Comparison of ENCODE assay signal across 8 cellular contexts in the genomic region with DNA sequence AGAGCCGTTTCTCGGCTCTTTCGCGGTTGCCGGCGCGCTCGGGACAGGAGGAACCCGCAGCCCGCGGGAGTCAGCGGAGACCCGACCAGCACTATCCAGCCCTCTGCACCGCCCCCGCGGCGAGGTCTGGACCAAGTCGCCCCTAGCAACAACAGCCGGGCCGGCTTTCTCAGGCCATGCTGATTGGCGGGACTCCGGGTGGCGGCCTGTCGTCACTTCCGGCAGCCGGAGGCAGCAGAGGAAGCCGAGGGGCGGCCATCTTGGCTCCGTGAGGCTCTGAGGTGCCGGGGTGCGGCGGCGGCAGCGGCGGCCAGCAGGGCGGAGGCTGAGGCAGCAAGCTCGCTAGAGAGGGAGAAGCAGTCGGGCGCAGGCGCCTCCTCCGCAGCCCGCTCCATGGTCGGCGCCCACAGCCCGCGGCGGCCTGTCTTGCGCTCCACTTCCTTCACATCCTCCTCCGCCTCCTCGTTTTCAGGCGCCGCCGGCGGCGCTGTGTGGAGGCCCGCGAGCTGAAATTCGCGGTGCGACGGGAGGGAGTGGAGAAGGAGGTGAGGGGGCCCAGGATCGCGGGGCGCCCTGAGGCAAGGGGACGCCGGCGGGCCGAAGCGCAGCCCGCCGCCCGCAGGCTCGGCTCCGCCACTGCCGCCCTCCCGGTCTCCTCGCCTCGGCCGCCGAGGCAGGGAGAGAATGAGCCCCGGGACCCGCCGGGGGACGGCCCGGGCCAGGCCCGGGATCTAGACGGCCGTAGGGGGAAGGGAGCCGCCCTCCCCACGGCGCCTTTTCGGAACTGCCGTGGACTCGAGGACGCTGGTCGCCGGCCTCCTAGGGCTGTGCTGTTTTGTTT.
DNase-seq lines count a peak whose midpoint lies in the region; ATAC-seq and TF ChIP-seq lines count a peak whose summit lies in the region.

A gene (plus strand): TSS at position 263 of the 841 bp plus-strand sequence. CDS start 615 bp downstream, outside the sequence.

- H3K27ac ChIP-seq in MM.1S (ENCODE audit: low read length) = peak within 1 kb of the TSS; percentile 83

- DNase-seq in GDM1 (lab: John Stamatoyannopoulos, UW) = peak; percentile 94
- DNase-seq in HCEC 1CT = peak; percentile 96
- peak; percentile 91 for DNase-seq in MM.1S
- DNase-seq in SIG-M5 (lab: John Stamatoyannopoulos, UW) = peak; percentile 38
- DNase-seq in activated gamma-delta T cell (lab: John Stamatoyannopoulos, UW) = peak; percentile 96
- peak; percentile 92 for DNase-seq in fibroblast of the conjunctiva (ENCODE audit: low read depth)
- peak; percentile 97 for DNase-seq in nephron progenitor cell
- DNase-seq in stimulated activated naive CD8-positive, alpha-beta T cell treated with anti-CD3 and anti-CD28 coated beads, Interleukin-15, amount 100 ng/mL, for 72 hours = peak; percentile 96 to 97

- peak within 1 kb of the TSS; percentile 82 for H3K4me3 ChIP-seq in MM.1S (ENCODE audit: low read length)

- H3F3A ChIP-seq in MM.1S (ENCODE audit: insufficient read depth, low read length) = 0 out of 2 replicates have a peak, but pooled peaks cover 3% of the 10 kb centered on the region

- peaks cover 33% of the 10 kb centered on the region for H3K27me3 Mint-ChIP-seq in nephron progenitor cell (ENCODE audit: low read depth, poor library complexity)
- H3K27me3 Mint-ChIP-seq in stimulated activated naive CD8-positive, alpha-beta T cell treated with anti-CD3 and anti-CD28 coated beads, Interleukin-15, amount 100 ng/mL, for 72 hours = peaks cover 18% of the 10 kb centered on the region

- H3K4me1 Mint-ChIP-seq in nephron progenitor cell = peaks cover 44% of the 10 kb centered on the region
- H3K4me1 Mint-ChIP-seq in stimulated activated naive CD8-positive, alpha-beta T cell treated with anti-CD3 and anti-CD28 coated beads, Interleukin-15, amount 100 ng/mL, for 72 hours = peaks cover 55% of the 10 kb centered on the region

- no peaks in the 10 kb centered on the region for H3K36me3 ChIP-seq in MM.1S (replicated peaks; ENCODE audit: insufficient read depth, low read length)

- H4K20me1 ChIP-seq in MM.1S (ENCODE audit: insufficient read depth, low read length) = 0 out of 2 replicates have a peak, but pooled peaks cover 4% of the 10 kb centered on the region

- H3K9me3 ChIP-seq in MM.1S (replicated peaks; ENCODE audit: insufficient read depth, low read length) = no peaks in the 10 kb centered on the region

- peak within 1 kb of the TSS; percentile 99 for H3K27ac Mint-ChIP-seq in nephron progenitor cell
- H3K27ac Mint-ChIP-seq in stimulated activated naive CD8-positive, alpha-beta T cell treated with anti-CD3 and anti-CD28 coated beads, Interleukin-15, amount 100 ng/mL, for 72 hours = peak within 1 kb of the TSS; percentile 94 to 97

- peaks cover 14% of the 10 kb centered on the region for H3K9me3 Mint-ChIP-seq in nephron progenitor cell
- no peaks in the 10 kb centered on the region for H3K9me3 Mint-ChIP-seq in stimulated activated naive CD8-positive, alpha-beta T cell treated with anti-CD3 and anti-CD28 coated beads, Interleukin-15, amount 100 ng/mL, for 72 hours

- H3K9me2 ChIP-seq in MM.1S (replicated peaks; ENCODE audit: insufficient read depth, low read length) = no peaks in the 10 kb centered on the region

- H3K27me3 ChIP-seq in MM.1S (replicated peaks; ENCODE audit: insufficient read depth, low read length) = no peaks in the 10 kb centered on the region

- H3K4me3 Mint-ChIP-seq in nephron progenitor cell = peak within 1 kb of the TSS; percentile 98
- H3K4me3 Mint-ChIP-seq in stimulated activated naive CD8-positive, alpha-beta T cell treated with anti-CD3 and anti-CD28 coated beads, Interleukin-15, amount 100 ng/mL, for 72 hours = peak within 1 kb of the TSS; percentile 98

- H3K4me1 ChIP-seq in MM.1S (ENCODE audit: low read length) = no peaks in the 10 kb centered on the region

- peaks cover 18% of the 10 kb centered on the region for H3K36me3 Mint-ChIP-seq in nephron progenitor cell (ENCODE audit: low read depth)

- peak; percentile 96 for ATAC-seq in stimulated activated naive CD8-positive, alpha-beta T cell treated with anti-CD3 and anti-CD28 coated beads, Interleukin-15, amount 100 ng/mL, for 72 hours

- TF ChIP-seq CTCF in MM.1S (IDR thresholded peaks at IDR 0.05; ENCODE audit: low read length) (no peak), nephron progenitor cell (IDR thresholded peaks at IDR 0.05) (no peak)

- peak within 1 kb of the TSS; percentile 82 for H3K9ac ChIP-seq in MM.1S (ENCODE audit: low read length)

- H2AFZ ChIP-seq in MM.1S (ENCODE audit: low read length) = peak within 1 kb of the TSS; percentile 72

- peak within 1 kb of the TSS; percentile 90 for H3K4me2 ChIP-seq in MM.1S (ENCODE audit: low read depth, low read length)

- peaks cover 47% of the 10 kb centered on the region for H3K79me2 ChIP-seq in MM.1S (ENCODE audit: low read length)

Comparison
In these comparisons a context has a peak if more than half of its experiments do, and no peak if none do; other contexts are left out.
1. Peak in every context shown above with its lines: DNase-seq, ATAC-seq, H3K4me3 ChIP-seq and H3K27ac ChIP-seq.
2. DNase-seq: peak in every context shown above with its lines; median percentile 97 in nephron progenitor cell; 96 in stimulated activated naive CD8-positive, alpha-beta T cell treated with anti-CD3 and anti-CD28 coated beads, Interleukin-15, amount 100 ng/mL, for 72 hours; 96 in HCEC 1CT; 96 in activated gamma-delta T cell; 94 in GDM1; 92 in fibroblast of the conjunctiva; 91 in MM.1S; 38 in SIG-M5.